In the genomic region with DNA sequence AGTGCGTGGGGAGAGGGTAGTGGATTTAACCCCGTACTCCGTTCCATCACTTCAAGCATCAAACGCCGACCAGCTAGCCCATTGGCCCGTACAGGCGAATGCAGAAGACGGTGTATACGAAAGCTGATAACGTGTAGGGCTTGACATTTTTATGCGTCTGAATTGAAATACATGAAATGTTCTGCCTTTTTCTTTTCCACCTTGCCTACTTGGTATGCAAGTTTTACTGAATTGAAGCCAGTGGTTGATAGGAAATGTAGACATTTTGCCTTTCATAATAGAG, we compare ENCODE assay signal across 1 cellular context.
TF ChIP-seq lines count a peak whose summit lies in the region.

No MANE protein-coding gene starts in this region.

TF ChIP-seq in liver, 16 proteins besides CTCF, POLR2A, EP300 and RAD21 (continued from another document):
- TF ChIP-seq, protein P1, sequence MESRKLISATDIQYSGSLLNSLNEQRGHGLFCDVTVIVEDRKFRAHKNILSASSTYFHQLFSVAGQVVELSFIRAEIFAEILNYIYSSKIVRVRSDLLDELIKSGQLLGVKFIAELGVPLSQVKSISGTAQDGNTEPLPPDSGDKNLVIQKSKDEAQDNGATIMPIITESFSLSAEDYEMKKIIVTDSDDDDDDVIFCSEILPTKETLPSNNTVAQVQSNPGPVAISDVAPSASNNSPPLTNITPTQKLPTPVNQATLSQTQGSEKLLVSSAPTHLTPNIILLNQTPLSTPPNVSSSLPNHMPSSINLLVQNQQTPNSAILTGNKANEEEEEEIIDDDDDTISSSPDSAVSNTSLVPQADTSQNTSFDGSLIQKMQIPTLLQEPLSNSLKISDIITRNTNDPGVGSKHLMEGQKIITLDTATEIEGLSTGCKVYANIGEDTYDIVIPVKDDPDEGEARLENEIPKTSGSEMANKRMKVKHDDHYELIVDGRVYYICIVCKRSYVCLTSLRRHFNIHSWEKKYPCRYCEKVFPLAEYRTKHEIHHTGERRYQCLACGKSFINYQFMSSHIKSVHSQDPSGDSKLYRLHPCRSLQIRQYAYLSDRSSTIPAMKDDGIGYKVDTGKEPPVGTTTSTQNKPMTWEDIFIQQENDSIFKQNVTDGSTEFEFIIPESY (IDR thresholded peaks at IDR 0.05), result no peak
- TF ChIP-seq FOXA2 (IDR thresholded peaks at IDR 0.05), result no peak
- no peak for TF ChIP-seq FOXA1 (IDR thresholded peaks at IDR 0.05)
- no peak for TF ChIP-seq YY1 (IDR thresholded peaks at IDR 0.05)
- TF ChIP-seq RXRA (IDR thresholded peaks at IDR 0.05), result no peak
- no peak for TF ChIP-seq NR2F2 (IDR thresholded peaks at IDR 0.05)
TF ChIP-seq in liver: peak in this region for 0.
